In genomic region chr1:28510350-28511223, GRCh38 we compare ENCODE assay signal across 1 cellular context.
A peak's percentile ranks its signal among the peaks of the same experiment; 100 is the strongest.
TF ChIP-seq lines count a peak whose summit lies in the region.

No MANE protein-coding gene starts in this region.

TF ChIP-seq in K562, 482 proteins besides CTCF, POLR2A, EP300 and RAD21 (continued from another document):
- TF ChIP-seq CHD7 (IDR thresholded peaks at IDR 0.05; ENCODE audit: low read depth, low read length) = peak; percentile 31
- TF ChIP-seq HDAC3 (IDR thresholded peaks at IDR 0.05; ENCODE audit: borderline replicate concordance, partially characterized antibody) = peak; percentile 10
- TF ChIP-seq ZNF695 (CRISPR knock-in tag; IDR thresholded peaks at IDR 0.05) = peak; percentile 95
- no peak for TF ChIP-seq SMARCB1 (IDR thresholded peaks at IDR 0.05; ENCODE audit: insufficient read length, low read depth)
- TF ChIP-seq CHCHD3 (CRISPR knock-in tag; IDR thresholded peaks at IDR 0.05) = peak; percentile 91
- TF ChIP-seq ZNF165 (CRISPR knock-in tag; IDR thresholded peaks at IDR 0.05; ENCODE audit: borderline replicate concordance) = no peak
- TF ChIP-seq ZSCAN32 (CRISPR knock-in tag; IDR thresholded peaks at IDR 0.05) = peak; percentile 42
